13 cellular contexts compared by ENCODE assay signal in genomic region chr15:64522226-64522823, GRCh38.
A peak's percentile ranks its signal among the peaks of the same experiment; 100 is the strongest.
DNase-seq lines count a peak whose midpoint lies in the region; ATAC-seq, FAIRE-seq and TF ChIP-seq lines count a peak whose summit lies in the region.
"Had no signal": no experiment of that assay in that cellular context is flagged by ENCODE, and none has a peak within 500 bp of the region (broad histone marks: within the 10 kb centered on the region; RNA-seq: fewer than 3 reads in every experiment).

No MANE protein-coding gene starts in this region.

- H3K4me1 Mint-ChIP-seq in H9 = peaks cover 47 to 48% of the 10 kb centered on the region in 2 experiments

- H4K20me1 ChIP-seq in H9 (ENCODE audit: control insufficient read depth, insufficient read depth, insufficient read length) = no peaks in the 10 kb centered on the region
- no peaks in the 10 kb centered on the region for H4K20me1 ChIP-seq in GM12878 (ENCODE audit: control insufficient read depth, insufficient read depth)

- H3K9me3 ChIP-seq in H9 (ENCODE audit: control insufficient read depth, low read depth, low read length) (no peaks in the 10 kb centered on the region), GM12878 (replicated peaks; ENCODE audit: control insufficient read depth, insufficient read depth, low read length) (no peaks in the 10 kb centered on the region)
- H3K9me3 ChIP-seq: BLaER1, spleen had no signal

- intact Hi-C loops in GM12878 (cut with micrococcal nuclease; ENCODE audit: unreplicated experiment) = no loop called here

- H3K27ac ChIP-seq in 22Rv1 (peak overlapping the region; percentile 71), H9 (ENCODE audit: insufficient read length, low read depth, low read length) (no peak overlapping the region), GM12878 (ENCODE audit: control insufficient read depth, insufficient read depth) (no peak overlapping the region)
- H3K27ac ChIP-seq: BLaER1 had no signal

- in situ Hi-C loops in GM12878 (cut with MboI) = no loop called here

- FAIRE-seq in GM12878 (lab: Jason Lieb, UNC) = peak; percentile 7

- DNase-seq in H9 = no peak
- DNase-seq in GM12878 (ENCODE audit: low read depth, low spot score) = no peak
- peak; percentile 66 for DNase-seq in midbrain (lab: John Stamatoyannopoulos, UW)
- no peak for DNase-seq in cerebellum (ENCODE audit: low spot score)
- DNase-seq in T-helper 2 cell = no peak
- DNase-seq: activated CD8-positive, alpha-beta memory T cell treated with anti-CD3 and anti-CD28 coated beads for 24 hours; amniotic stem cell; NCI-H1105; spleen had no signal

- no peak for TF ChIP-seq POLR2A in GM12878 (IDR thresholded peaks at IDR 0.05; ENCODE audit: low read depth, low read length)

- no peaks in the 10 kb centered on the region for H3K9me3 Mint-ChIP-seq in H9

- no peak overlapping the region for H4K5ac ChIP-seq in H9 (ENCODE audit: insufficient read length, low read depth, low read length)

- H2BK5ac ChIP-seq in H9 (ENCODE audit: insufficient read length, low read length) = no peak overlapping the region

- RAD21 ChIA-PET in GM12878 (lab: Charles Lee; ENCODE audit: unreplicated experiment) = interaction anchor here (0.8 to 2.1 kb wide), 7 partner anchors 8 to 112 kb away, joined by 3 to 6 read pairs (median 3); no protein-coding TSS in a partner anchor

- no peak overlapping the region for H3K56ac ChIP-seq in H9 (ENCODE audit: insufficient read length, low read depth, low read length)

- no peak overlapping the region for H2AFZ ChIP-seq in H9 (ENCODE audit: low read length)
- no peak overlapping the region for H2AFZ ChIP-seq in GM12878 (ENCODE audit: control insufficient read depth, low read depth, low read length)

- H2BK15ac ChIP-seq in H9 (ENCODE audit: low read depth, low read length) = no peak overlapping the region

- H3K23me2 ChIP-seq in H9 (ENCODE audit: insufficient read length, low read depth, low read length, poor library complexity, severe bottlenecking) = no peaks in the 10 kb centered on the region

- WGBS in H9 (ENCODE audit: extremely low coverage, insufficient read length, low lambda C conversion rate) = no CpG with 5 or more reads among the region's 1 CpG
- 93% methylated on average over 1 of the region's 1 CpG for WGBS in GM12878 (ENCODE audit: insufficient coverage, insufficient replicate concordance, low lambda C conversion rate, missing lambda C conversion rate)

- no peak overlapping the region for H3K9ac ChIP-seq in H9 (ENCODE audit: extremely low read depth, insufficient read length, low read length)
- H3K9ac ChIP-seq in GM12878 (ENCODE audit: control insufficient read depth, insufficient read depth, low read length) = no peak overlapping the region
- H3K9ac ChIP-seq: BLaER1 had no signal

- H2BK20ac ChIP-seq in H9 (ENCODE audit: low read depth, low read length, poor library complexity, severe bottlenecking) = no peak overlapping the region

- no peak for TF ChIP-seq EP300 in GM12878 (IDR thresholded peaks at IDR 0.05; ENCODE audit: borderline replicate concordance in 1 of 2, control insufficient read depth in 1 of 2, low read depth in 2 of 2, low read length in 2 of 2)

- no peak overlapping the region for H4K91ac ChIP-seq in H9 (ENCODE audit: insufficient read length, low read depth, low read length)

- H3K79me1 ChIP-seq in H9 (ENCODE audit: insufficient read depth, low read depth, low read length, poor library complexity, severe bottlenecking) = peaks cover 23% of the 10 kb centered on the region

- H3K4ac ChIP-seq in H9 (ENCODE audit: low read depth, low read length) = no peak overlapping the region

- H3K27me3 Mint-ChIP-seq in H9 (ENCODE audit: low read depth) = no peaks in the 10 kb centered on the region

- no peak overlapping the region for H2BK120ac ChIP-seq in H9 (ENCODE audit: low read depth, low read length, poor library complexity, severe bottlenecking)

- no peak overlapping the region for H3T11ph ChIP-seq in H9 (ENCODE audit: low read length)

- no peak overlapping the region for H2BK12ac ChIP-seq in H9 (ENCODE audit: insufficient read length, low read depth, low read length)

- CTCF ChIA-PET in GM12878 (lab: Yijun Ruan, JAX) = interaction anchor here (0.8 to 1.9 kb wide), 2 partner anchors 9 to 15 kb away, joined by 4 to 8 read pairs; no protein-coding TSS in a partner anchor

- no TSS peak for BruUV-seq in GM12878 (replicated peaks; lab: Mats Ljungman, UMichigan)

- H3K79me2 ChIP-seq in H9 (ENCODE audit: insufficient read depth, low read length) (peaks cover 13% of the 10 kb centered on the region; the same call in 1 of the 2 replicates), GM12878 (ENCODE audit: control insufficient read depth, insufficient read depth, low read length) (peaks cover 57% of the 10 kb centered on the region)

- H3K4me3 ChIP-seq in GM12878 = no peak overlapping the region
- H3K4me3 ChIP-seq: BLaER1, spleen had no signal

- H4K8ac ChIP-seq in H9 (replicated peaks; ENCODE audit: insufficient read length, low read depth, low read length) = no peak overlapping the region

- SMC1A ChIA-PET in GM12878 (lab: Charles Lee; ENCODE audit: uncharacterized antibody, unreplicated experiment) = interaction anchor here (0.7 to 2.8 kb wide), 6 partner anchors 9 to 44 kb away, joined by 3 to 13 read pairs (median 6); no protein-coding TSS in a partner anchor

- TF ChIP-seq RAD21 in GM12878 (IDR thresholded peaks at IDR 0.05; ENCODE audit: insufficient read depth, low read depth, low read length) = no peak

- H3K36me3 ChIP-seq in GM12878 (ENCODE audit: control insufficient read depth in 2 of 2, insufficient read depth in 2 of 2, low read length in 1 of 2) = 0 out of 4 replicates have a peak, but pooled peaks cover 0 to 1% of the 10 kb centered on the region in 2 experiments

- no peak overlapping the region for H3K23ac ChIP-seq in H9 (ENCODE audit: insufficient read length, low read depth, low read length)

- POLR2A ChIA-PET in GM12878 (lab: Charles Lee) = interaction anchor here (0.9 kb wide), 1 partner anchor 11 kb away, joined by 3 read pairs; no protein-coding TSS in a partner anchor

- ATAC-seq in GM12878 (peak; percentile 20; the same call in 1 of the 3 replicates), HG02759 (IDR thresholded peaks at IDR 0.05; ENCODE audit: unreplicated experiment) (no peak), HG02588 (IDR thresholded peaks at IDR 0.05; ENCODE audit: unreplicated experiment) (no peak)

- H3K27ac Mint-ChIP-seq in H9 = peak overlapping the region in 2 of 3 experiments; percentile 23 to 26; a peak in 3 of 7 replicates

- no peak for TF ChIP-seq CTCF in 22Rv1 (IDR thresholded peaks at IDR 0.05)
- no peak for TF ChIP-seq CTCF in H9 (conservative IDR thresholded peaks at IDR 0.05)
- no peak for TF ChIP-seq CTCF in GM12878 (IDR thresholded peaks at IDR 0.05 in 2 of 3, conservative IDR thresholded peaks at IDR 0.05 in 1 of 3; ENCODE audit: control insufficient read depth in 2 of 3, extremely low read depth in 1 of 3, insufficient read depth in 1 of 3, low read depth in 3 of 3, low read length in 3 of 3)

- no peak overlapping the region for H3K4me2 ChIP-seq in H9 (ENCODE audit: insufficient read depth, insufficient read length, low read length)
- H3K4me2 ChIP-seq in GM12878 (ENCODE audit: control insufficient read depth, insufficient read depth) = no peak overlapping the region
- H3K4me2 ChIP-seq: BLaER1 had no signal

- H3K4me1 ChIP-seq in H9 (ENCODE audit: insufficient read depth, low read length) (no peaks in the 10 kb centered on the region; the same call in 1 of the 2 replicates), GM12878 (ENCODE audit: control insufficient read depth, insufficient read depth, low read length) (no peaks in the 10 kb centered on the region)

- H3K4me3 Mint-ChIP-seq in H9 = no peak overlapping the region

- no peaks in the 10 kb centered on the region for H3K36me3 Mint-ChIP-seq in H9 (ENCODE audit: insufficient read depth in 1 of 3, low read depth in 3 of 3)

- H3K14ac ChIP-seq in H9 (ENCODE audit: insufficient read depth, low read length) = no peak overlapping the region

- no peak overlapping the region for H2AK5ac ChIP-seq in H9 (ENCODE audit: insufficient read length, low read length)

- H3K18ac ChIP-seq in H9 (ENCODE audit: insufficient read length, low read depth, low read length) = no peak overlapping the region

- H3K27me3 ChIP-seq in H9 (ENCODE audit: insufficient read depth, low read length) = no peaks in the 10 kb centered on the region
- H3K27me3 ChIP-seq in GM12878 (replicated peaks in 1 of 2; ENCODE audit: control insufficient read depth in 2 of 2, insufficient read depth in 2 of 2, low read length in 1 of 2) = no peaks in the 10 kb centered on the region
- H3K27me3 ChIP-seq: BLaER1, spleen had no signal

TF ChIP-seq in GM12878, 131 proteins besides CTCF, POLR2A, EP300 and RAD21 (continues in another document):
- no peak for TF ChIP-seq JUNB (IDR thresholded peaks at IDR 0.05)
- TF ChIP-seq, protein P1, sequence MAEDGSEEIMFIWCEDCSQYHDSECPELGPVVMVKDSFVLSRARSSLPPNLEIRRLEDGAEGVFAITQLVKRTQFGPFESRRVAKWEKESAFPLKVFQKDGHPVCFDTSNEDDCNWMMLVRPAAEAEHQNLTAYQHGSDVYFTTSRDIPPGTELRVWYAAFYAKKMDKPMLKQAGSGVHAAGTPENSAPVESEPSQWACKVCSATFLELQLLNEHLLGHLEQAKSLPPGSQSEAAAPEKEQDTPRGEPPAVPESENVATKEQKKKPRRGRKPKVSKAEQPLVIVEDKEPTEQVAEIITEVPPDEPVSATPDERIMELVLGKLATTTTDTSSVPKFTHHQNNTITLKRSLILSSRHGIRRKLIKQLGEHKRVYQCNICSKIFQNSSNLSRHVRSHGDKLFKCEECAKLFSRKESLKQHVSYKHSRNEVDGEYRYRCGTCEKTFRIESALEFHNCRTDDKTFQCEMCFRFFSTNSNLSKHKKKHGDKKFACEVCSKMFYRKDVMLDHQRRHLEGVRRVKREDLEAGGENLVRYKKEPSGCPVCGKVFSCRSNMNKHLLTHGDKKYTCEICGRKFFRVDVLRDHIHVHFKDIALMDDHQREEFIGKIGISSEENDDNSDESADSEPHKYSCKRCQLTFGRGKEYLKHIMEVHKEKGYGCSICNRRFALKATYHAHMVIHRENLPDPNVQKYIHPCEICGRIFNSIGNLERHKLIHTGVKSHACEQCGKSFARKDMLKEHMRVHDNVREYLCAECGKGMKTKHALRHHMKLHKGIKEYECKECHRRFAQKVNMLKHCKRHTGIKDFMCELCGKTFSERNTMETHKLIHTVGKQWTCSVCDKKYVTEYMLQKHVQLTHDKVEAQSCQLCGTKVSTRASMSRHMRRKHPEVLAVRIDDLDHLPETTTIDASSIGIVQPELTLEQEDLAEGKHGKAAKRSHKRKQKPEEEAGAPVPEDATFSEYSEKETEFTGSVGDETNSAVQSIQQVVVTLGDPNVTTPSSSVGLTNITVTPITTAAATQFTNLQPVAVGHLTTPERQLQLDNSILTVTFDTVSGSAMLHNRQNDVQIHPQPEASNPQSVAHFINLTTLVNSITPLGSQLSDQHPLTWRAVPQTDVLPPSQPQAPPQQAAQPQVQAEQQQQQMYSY (CRISPR knock-in tag; IDR thresholded peaks at IDR 0.05) = no peak
- TF ChIP-seq SUPT20H (IDR thresholded peaks at IDR 0.05; ENCODE audit: borderline replicate concordance, control insufficient read depth, low read depth, low read length) = no peak
- no peak for TF ChIP-seq POLR2AphosphoS2 (IDR thresholded peaks at IDR 0.05; ENCODE audit: low read depth, low read length)
- no peak for TF ChIP-seq SIX5 (IDR thresholded peaks at IDR 0.05; ENCODE audit: low read depth, low read length, severe bottlenecking)
